In the genomic region with DNA sequence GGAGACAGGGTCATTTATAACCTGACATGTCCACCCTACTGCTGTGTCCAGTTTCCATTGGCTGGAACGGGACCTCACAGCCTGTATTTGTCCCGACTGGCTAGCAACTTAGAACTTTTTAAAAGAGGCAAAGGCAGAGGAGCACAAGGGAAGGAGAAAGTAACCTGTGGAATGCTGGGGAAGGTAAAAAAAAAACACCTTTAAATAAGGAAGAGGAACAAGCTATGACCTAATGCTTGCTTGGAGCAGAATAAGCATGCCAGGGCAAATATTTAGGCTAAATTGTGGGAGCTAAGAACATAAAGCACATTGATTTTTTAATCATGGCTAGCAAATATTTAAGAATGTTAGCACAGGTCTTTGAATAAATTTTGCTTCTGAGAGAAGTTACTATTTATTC, we compare ENCODE assay signal across 7 cellular contexts. TPM values are rescaled to one million over a fixed set of nuclear protein-coding genes. Genes with fewer than 3 reads are reported as not detected.
DNase-seq lines count a peak whose midpoint lies in the region; FAIRE-seq and TF ChIP-seq lines count a peak whose summit lies in the region.
"Not testable (repeated sequence)": the region's sequence is repeated elsewhere in the genome, so short reads cannot be mapped to it uniquely, and the experiment has no call there.

No MANE protein-coding gene starts in this region.

- not testable (repeated sequence) for H3K27me3 ChIP-seq in bronchial epithelial cell (ENCODE audit: control insufficient read depth, insufficient read depth, low read length); keratinocyte (ENCODE audit: control insufficient read depth, extremely low read depth, insufficient read depth, low read length); osteoblast (ENCODE audit: insufficient read depth, low read length)

- dilution Hi-C loops in keratinocyte (cut with MboI; ENCODE audit: extremely low pct_ligation_motif_present, low sequenced_read_pairs) = not testable (repeated sequence)

- H3K9me1 ChIP-seq in keratinocyte (ENCODE audit: control insufficient read depth, extremely low read depth, insufficient read depth, low read length) = not testable (repeated sequence)

- not testable (repeated sequence) for H3K4me3 ChIP-seq in bronchial epithelial cell (ENCODE audit: low read depth, low read length); osteoblast (ENCODE audit: insufficient read depth, low read length)
- H3K4me3 ChIP-seq in keratinocyte (ENCODE audit: control insufficient read depth in 2 of 3, extremely low read depth in 1 of 3, insufficient read depth in 2 of 3, low read depth in 1 of 3, low read length in 3 of 3) = peak overlapping the region in 1 of 3 experiments; percentile 57

- not testable (repeated sequence) for H3K79me2 ChIP-seq in keratinocyte (ENCODE audit: control insufficient read depth, insufficient read depth, low read length); osteoblast (ENCODE audit: insufficient read depth, low read length)

- H3K4me2 ChIP-seq in keratinocyte (ENCODE audit: control insufficient read depth, extremely low read depth, insufficient read depth, low read depth, low read length) (peak overlapping the region; percentile 60), osteoblast (ENCODE audit: insufficient read depth, low read length) (peak overlapping the region; percentile 60)

- DNase-seq in HFFc6; activated T-cell treated with anti-CD3 and anti-CD28 coated beads, Interleukin-2, amount 50 U/mL, for 24 hours; keratinocyte (ENCODE audit: low read depth, low spot score); osteoblast (ENCODE audit: insufficient read length, low spot score, missing footprints): not testable (repeated sequence)
- peak; percentile 35 for DNase-seq in bronchial epithelial cell (ENCODE audit: low read depth)

- peak overlapping the region; percentile 79 for H2AFZ ChIP-seq in keratinocyte (ENCODE audit: control insufficient read depth, low read length)
- not testable (repeated sequence) for H2AFZ ChIP-seq in osteoblast (ENCODE audit: low read length)

- H3K36me3 Mint-ChIP-seq in HFFc6 (ENCODE audit: low read depth); stimulated activated naive CD8-positive, alpha-beta T cell treated with anti-CD3 and anti-CD28 coated beads, Interleukin-15, Interleukin-2, amounts not matched to agents 100 ng/mL and 50 ng/mL, for 24 hours (ENCODE audit: low read depth): not testable (repeated sequence)
- peaks cover 54% of the 10 kb centered on the region for H3K36me3 Mint-ChIP-seq in activated T-cell treated with anti-CD3 and anti-CD28 coated beads, Interleukin-2, amount 50 U/mL, for 24 hours (ENCODE audit: low read depth)

- peaks cover 17% of the 10 kb centered on the region for H3K4me1 ChIP-seq in keratinocyte (ENCODE audit: control insufficient read depth, extremely low read depth, insufficient read depth, low read length)
- peaks cover 16% of the 10 kb centered on the region for H3K4me1 ChIP-seq in osteoblast (ENCODE audit: insufficient read depth, low read length)

- H4K20me1 ChIP-seq in keratinocyte (ENCODE audit: control insufficient read depth, extremely low read depth, insufficient read depth, low read length); osteoblast (ENCODE audit: insufficient read depth, low read length): not testable (repeated sequence)

- peak overlapping the region; percentile 37; the same call in 1 of the 2 replicates for H3K27ac ChIP-seq in C4-2B
- peak overlapping the region; percentile 43 for H3K27ac ChIP-seq in keratinocyte (ENCODE audit: control insufficient read depth, insufficient read depth, low read length)
- H3K27ac ChIP-seq in osteoblast (ENCODE audit: low read depth, low read length) = peak overlapping the region; percentile 75

- H3K27ac Mint-ChIP-seq in HFFc6 = peak overlapping the region; percentile 79
- peak overlapping the region; percentile 10 for H3K27ac Mint-ChIP-seq in activated T-cell treated with anti-CD3 and anti-CD28 coated beads, Interleukin-2, amount 50 U/mL, for 24 hours
- peak overlapping the region; percentile 10 for H3K27ac Mint-ChIP-seq in stimulated activated naive CD8-positive, alpha-beta T cell treated with anti-CD3 and anti-CD28 coated beads, Interleukin-15, Interleukin-2, amounts not matched to agents 100 ng/mL and 50 ng/mL, for 24 hours

- not testable (repeated sequence) for H3K4me3 Mint-ChIP-seq in HFFc6; activated T-cell treated with anti-CD3 and anti-CD28 coated beads, Interleukin-2, amount 50 U/mL, for 24 hours; stimulated activated naive CD8-positive, alpha-beta T cell treated with anti-CD3 and anti-CD28 coated beads, Interleukin-15, Interleukin-2, amounts not matched to agents 100 ng/mL and 50 ng/mL, for 24 hours

- FAIRE-seq in bronchial epithelial cell (lab: Jason Lieb, UNC) = not testable (repeated sequence)
- FAIRE-seq in keratinocyte (lab: Jason Lieb, UNC) = peak; percentile 79

- H3K36me3 ChIP-seq in bronchial epithelial cell (ENCODE audit: control insufficient read depth, insufficient read depth, low read length); keratinocyte (ENCODE audit: control insufficient read depth in 2 of 2, extremely low read depth in 1 of 2, insufficient read depth in 2 of 2, low read length in 2 of 2); osteoblast (ENCODE audit: insufficient read depth, low read length): not testable (repeated sequence)

- H3K9me3 ChIP-seq in keratinocyte (ENCODE audit: control insufficient read depth, low read depth, low read length); osteoblast (ENCODE audit: low read depth, low read length): not testable (repeated sequence)

- not testable (repeated sequence) for H3K27me3 Mint-ChIP-seq in HFFc6 (ENCODE audit: insufficient read depth); activated T-cell treated with anti-CD3 and anti-CD28 coated beads, Interleukin-2, amount 50 U/mL, for 24 hours; stimulated activated naive CD8-positive, alpha-beta T cell treated with anti-CD3 and anti-CD28 coated beads, Interleukin-15, Interleukin-2, amounts not matched to agents 100 ng/mL and 50 ng/mL, for 24 hours

- not testable (repeated sequence) for TF ChIP-seq CTCF in C4-2B (conservative IDR thresholded peaks at IDR 0.05); HFFc6 (IDR thresholded peaks at IDR 0.05); bronchial epithelial cell (IDR thresholded peaks at IDR 0.05; ENCODE audit: insufficient read depth, low read length, severe bottlenecking); keratinocyte (optimal IDR thresholded peaks at IDR 0.05 in 1 of 3, IDR thresholded peaks at IDR 0.05 in 1 of 3, conservative IDR thresholded peaks at IDR 0.05 in 1 of 3; ENCODE audit: extremely low read depth in 1 of 3, insufficient read depth in 2 of 3, low read length in 3 of 3); osteoblast (IDR thresholded peaks at IDR 0.05; ENCODE audit: extremely low read depth, low read depth, low read length)

- not testable (repeated sequence) for H3K9me3 Mint-ChIP-seq in HFFc6; activated T-cell treated with anti-CD3 and anti-CD28 coated beads, Interleukin-2, amount 50 U/mL, for 24 hours; stimulated activated naive CD8-positive, alpha-beta T cell treated with anti-CD3 and anti-CD28 coated beads, Interleukin-15, Interleukin-2, amounts not matched to agents 100 ng/mL and 50 ng/mL, for 24 hours

- peaks cover 23% of the 10 kb centered on the region for H3K4me1 Mint-ChIP-seq in HFFc6 (ENCODE audit: low read depth)
- not testable (repeated sequence) for H3K4me1 Mint-ChIP-seq in activated T-cell treated with anti-CD3 and anti-CD28 coated beads, Interleukin-2, amount 50 U/mL, for 24 hours (ENCODE audit: low read depth)
- peaks cover 14% of the 10 kb centered on the region for H3K4me1 Mint-ChIP-seq in stimulated activated naive CD8-positive, alpha-beta T cell treated with anti-CD3 and anti-CD28 coated beads, Interleukin-15, Interleukin-2, amounts not matched to agents 100 ng/mL and 50 ng/mL, for 24 hours (ENCODE audit: low read depth)

- peak overlapping the region; percentile 37 for H3K9ac ChIP-seq in keratinocyte (ENCODE audit: control insufficient read depth, extremely low read depth, insufficient read depth, low read length)

RNA-seq across cellular contexts. Expression of a gene that starts 11.1 kb away (rescaled TPM):
- total RNA-seq in HFFc6 (2021; fragmentation: NEBNext Ultra II Directional; extraction: Animal tissue kit (Norgen Biotek cat#: 25700)) = 10 to 100 TPM; 19.4 to 30.8 (median 28.4) TPM
- total RNA-seq in bronchial epithelial cell = 11.9 and 23.2 TPM in 2 replicates
- 11.7 to 27.2 TPM (median 20.1 TPM) in 3 replicates for polyA plus RNA-seq in keratinocyte
- polyA plus RNA-seq in keratinocyte (2011; ENCODE audit: low read depth) = 28.2 TPM
- 9.1 and 17.7 TPM in 2 replicates for polyA plus RNA-seq in keratinocyte (2011; cell fraction: cytosol; rRNA removed)
- 40.7 and 43.0 TPM in 2 replicates for polyA plus RNA-seq in keratinocyte (2011; cell fraction: nucleus; rRNA removed)
- 8.0 and 13.5 TPM in 2 replicates for polyA plus RNA-seq in keratinocyte (2012; ENCODE audit: low replicate concordance)
- 3.8 to 42.5 TPM (median 18.0 TPM) in 3 replicates for polyA minus RNA-seq in keratinocyte
- polyA minus RNA-seq in keratinocyte (2011; cell fraction: cytosol; rRNA and poly(A)+ RNA removed) = 17.1 TPM
- 14.4 and 40.3 TPM in 2 replicates for polyA minus RNA-seq in keratinocyte (2011; cell fraction: nucleus; rRNA and poly(A)+ RNA removed)
- total RNA-seq in osteoblast = 18.6 and 23.9 TPM in 2 replicates

RNA-seq across cellular contexts. Expression of a gene that starts 43.9 kb away (rescaled TPM):
- 1 to 10 TPM; 2.1 to 2.7 (median 2.5) TPM for total RNA-seq in HFFc6 (2021; fragmentation: NEBNext Ultra II Directional; extraction: Animal tissue kit (Norgen Biotek cat#: 25700))
- under 0.01 TPM in 2 replicates for total RNA-seq in bronchial epithelial cell
- polyA plus RNA-seq in keratinocyte = 0.03 to 0.09 TPM (median 0.08 TPM) in 3 replicates
- polyA plus RNA-seq in keratinocyte (2011; ENCODE audit: low read depth) = not detected
- polyA plus RNA-seq in keratinocyte (2011; cell fraction: cytosol; rRNA removed) = 0.02 and 0.03 TPM in 2 replicates
- 0.06 and 0.12 TPM in 2 replicates for polyA plus RNA-seq in keratinocyte (2011; cell fraction: nucleus; rRNA removed)
- polyA plus RNA-seq in keratinocyte (2012; ENCODE audit: low replicate concordance) = 0.02 TPM in 1 of 2 replicates, not detected in the other
- 0.03 to 0.38 TPM (median 0.26 TPM) in 3 replicates for polyA minus RNA-seq in keratinocyte
- 0.19 TPM for polyA minus RNA-seq in keratinocyte (2011; cell fraction: cytosol; rRNA and poly(A)+ RNA removed)
- 0.21 and 0.54 TPM in 2 replicates for polyA minus RNA-seq in keratinocyte (2011; cell fraction: nucleus; rRNA and poly(A)+ RNA removed)
- total RNA-seq in osteoblast = 3.8 and 4.0 TPM in 2 replicates

RNA-seq across cellular contexts. Expression of a gene that starts 44.4 kb away (rescaled TPM):
- 1 to 10 TPM; 6.2 to 8.8 (median 7.2) TPM for total RNA-seq in HFFc6 (2021; fragmentation: NEBNext Ultra II Directional; extraction: Animal tissue kit (Norgen Biotek cat#: 25700))
- total RNA-seq in bronchial epithelial cell = 1.9 and 3.4 TPM in 2 replicates
- polyA plus RNA-seq in keratinocyte = 2.6 to 7.6 TPM (median 3.5 TPM) in 3 replicates
- 2.2 TPM for polyA plus RNA-seq in keratinocyte (2011; ENCODE audit: low read depth)
- 1.4 and 2.3 TPM in 2 replicates for polyA plus RNA-seq in keratinocyte (2011; cell fraction: cytosol; rRNA removed)
- polyA plus RNA-seq in keratinocyte (2011; cell fraction: nucleus; rRNA removed) = 8.5 and 12.0 TPM in 2 replicates
- 2.6 and 3.4 TPM in 2 replicates for polyA plus RNA-seq in keratinocyte (2012; ENCODE audit: low replicate concordance)
- 0.10 to 7.8 TPM (median 3.5 TPM) in 3 replicates for polyA minus RNA-seq in keratinocyte
- 1.3 TPM for polyA minus RNA-seq in keratinocyte (2011; cell fraction: cytosol; rRNA and poly(A)+ RNA removed)
- 2.3 and 4.7 TPM in 2 replicates for polyA minus RNA-seq in keratinocyte (2011; cell fraction: nucleus; rRNA and poly(A)+ RNA removed)
- 5.4 and 6.5 TPM in 2 replicates for total RNA-seq in osteoblast

Comparison
In these comparisons a context has a peak if more than half of its experiments do, and no peak if none do; other contexts are left out.
1. H3K27ac Mint-ChIP-seq: peak in every context shown above with its lines; median percentile 79 in HFFc6; 10 in activated T-cell treated with anti-CD3 and anti-CD28 coated beads, Interleukin-2, amount 50 U/mL, for 24 hours; 10 in stimulated activated naive CD8-positive, alpha-beta T cell treated with anti-CD3 and anti-CD28 coated beads, Interleukin-15, Interleukin-2, amounts not matched to agents 100 ng/mL and 50 ng/mL, for 24 hours.